2 cellular contexts compared by ENCODE assay signal in the genomic region with DNA sequence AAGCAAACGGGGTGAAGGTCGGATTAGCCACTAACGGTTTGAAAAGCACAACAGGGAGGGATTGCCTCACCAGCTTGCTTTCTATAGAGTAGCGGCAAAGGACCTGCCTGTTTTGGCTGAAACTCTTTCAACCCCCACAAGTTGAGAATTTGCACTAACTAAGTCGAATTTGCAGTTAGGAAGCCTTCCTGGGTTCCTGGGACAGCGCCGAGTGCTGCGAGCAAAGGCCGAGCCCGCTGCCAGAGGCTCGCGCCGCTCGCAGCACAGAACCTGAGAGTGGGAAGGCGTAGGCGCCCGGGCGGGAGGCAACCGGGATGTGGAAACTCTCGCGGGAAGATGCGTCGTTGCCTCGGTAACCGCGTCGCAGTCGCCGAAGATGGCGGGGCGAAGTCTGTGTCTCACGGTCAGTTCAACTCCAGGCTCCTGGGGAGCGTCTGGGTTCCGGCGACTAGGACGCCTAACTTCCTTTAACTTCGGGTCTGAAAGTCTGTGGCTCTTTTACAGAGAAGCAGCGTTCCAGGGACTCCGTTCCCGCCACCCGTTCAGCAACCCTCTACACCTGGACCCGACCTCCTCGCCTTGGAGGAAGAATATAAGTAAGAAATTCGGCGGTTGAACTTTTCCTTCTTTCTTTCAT.
TF ChIP-seq lines count a peak whose summit lies in the region.

A gene (plus strand): TSS at position 352 of the 637 bp plus-strand sequence. CDS start 25 bp downstream, at position 377.

TF ChIP-seq in HEK293, 187 proteins besides CTCF, POLR2A, EP300 and RAD21 (continues in another document):
- TF ChIP-seq, protein P1, sequence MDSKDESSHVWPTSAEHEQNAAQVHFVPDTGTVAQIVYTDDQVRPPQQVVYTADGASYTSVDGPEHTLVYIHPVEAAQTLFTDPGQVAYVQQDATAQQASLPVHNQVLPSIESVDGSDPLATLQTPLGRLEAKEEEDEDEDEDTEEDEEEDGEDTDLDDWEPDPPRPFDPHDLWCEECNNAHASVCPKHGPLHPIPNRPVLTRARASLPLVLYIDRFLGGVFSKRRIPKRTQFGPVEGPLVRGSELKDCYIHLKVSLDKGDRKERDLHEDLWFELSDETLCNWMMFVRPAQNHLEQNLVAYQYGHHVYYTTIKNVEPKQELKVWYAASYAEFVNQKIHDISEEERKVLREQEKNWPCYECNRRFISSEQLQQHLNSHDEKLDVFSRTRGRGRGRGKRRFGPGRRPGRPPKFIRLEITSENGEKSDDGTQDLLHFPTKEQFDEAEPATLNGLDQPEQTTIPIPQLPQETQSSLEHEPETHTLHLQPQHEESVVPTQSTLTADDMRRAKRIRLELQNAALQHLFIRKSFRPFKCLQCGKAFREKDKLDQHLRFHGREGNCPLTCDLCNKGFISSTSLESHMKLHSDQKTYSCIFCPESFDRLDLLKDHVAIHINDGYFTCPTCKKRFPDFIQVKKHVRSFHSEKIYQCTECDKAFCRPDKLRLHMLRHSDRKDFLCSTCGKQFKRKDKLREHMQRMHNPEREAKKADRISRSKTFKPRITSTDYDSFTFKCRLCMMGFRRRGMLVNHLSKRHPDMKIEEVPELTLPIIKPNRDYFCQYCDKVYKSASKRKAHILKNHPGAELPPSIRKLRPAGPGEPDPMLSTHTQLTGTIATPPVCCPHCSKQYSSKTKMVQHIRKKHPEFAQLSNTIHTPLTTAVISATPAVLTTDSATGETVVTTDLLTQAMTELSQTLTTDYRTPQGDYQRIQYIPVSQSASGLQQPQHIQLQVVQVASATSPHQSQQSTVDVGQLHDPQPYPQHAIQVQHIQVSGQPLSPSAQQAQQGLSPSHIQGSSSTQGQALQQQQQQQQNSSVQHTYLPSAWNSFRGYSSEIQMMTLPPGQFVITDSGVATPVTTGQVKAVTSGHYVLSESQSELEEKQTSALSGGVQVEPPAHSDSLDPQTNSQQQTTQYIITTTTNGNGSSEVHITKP (tag by site-specific recombination; IDR thresholded peaks at IDR 0.05): 0 out of 2 replicates have a peak, but pooled peaks have one; percentile 50
- TF ChIP-seq, protein P2, sequence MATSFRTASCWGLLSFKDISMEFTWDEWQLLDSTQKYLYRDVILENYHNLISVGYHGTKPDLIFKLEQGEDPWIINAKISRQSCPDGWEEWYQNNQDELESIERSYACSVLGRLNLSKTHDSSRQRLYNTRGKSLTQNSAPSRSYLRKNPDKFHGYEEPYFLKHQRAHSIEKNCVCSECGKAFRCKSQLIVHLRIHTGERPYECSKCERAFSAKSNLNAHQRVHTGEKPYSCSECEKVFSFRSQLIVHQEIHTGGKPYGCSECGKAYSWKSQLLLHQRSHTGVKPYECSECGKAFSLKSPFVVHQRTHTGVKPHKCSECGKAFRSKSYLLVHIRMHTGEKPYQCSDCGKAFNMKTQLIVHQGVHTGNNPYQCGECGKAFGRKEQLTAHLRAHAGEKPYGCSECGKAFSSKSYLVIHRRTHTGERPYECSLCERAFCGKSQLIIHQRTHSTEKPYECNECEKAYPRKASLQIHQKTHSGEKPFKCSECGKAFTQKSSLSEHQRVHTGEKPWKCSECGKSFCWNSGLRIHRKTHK (tag by site-specific recombination; IDR thresholded peaks at IDR 0.05): no peak
- TF ChIP-seq ZNF394 (tag by site-specific recombination; IDR thresholded peaks at IDR 0.05; ENCODE audit: borderline replicate concordance): peak; percentile 32; the same call in 1 of the 2 replicates
- TF ChIP-seq MZF1 (tag by site-specific recombination; IDR thresholded peaks at IDR 0.05; ENCODE audit: borderline replicate concordance): peak; percentile 44; the same call in 1 of the 2 replicates
- TF ChIP-seq, protein P3, sequence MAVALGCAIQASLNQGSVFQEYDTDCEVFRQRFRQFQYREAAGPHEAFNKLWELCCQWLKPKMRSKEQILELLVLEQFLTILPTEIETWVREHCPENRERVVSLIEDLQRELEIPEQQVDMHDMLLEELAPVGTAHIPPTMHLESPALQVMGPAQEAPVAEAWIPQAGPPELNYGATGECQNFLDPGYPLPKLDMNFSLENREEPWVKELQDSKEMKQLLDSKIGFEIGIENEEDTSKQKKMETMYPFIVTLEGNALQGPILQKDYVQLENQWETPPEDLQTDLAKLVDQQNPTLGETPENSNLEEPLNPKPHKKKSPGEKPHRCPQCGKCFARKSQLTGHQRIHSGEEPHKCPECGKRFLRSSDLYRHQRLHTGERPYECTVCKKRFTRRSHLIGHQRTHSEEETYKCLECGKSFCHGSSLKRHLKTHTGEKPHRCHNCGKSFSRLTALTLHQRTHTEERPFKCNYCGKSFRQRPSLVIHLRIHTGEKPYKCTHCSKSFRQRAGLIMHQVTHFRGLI (tag by site-specific recombination; IDR thresholded peaks at IDR 0.05): peak; percentile 21; the same call in 1 of the 2 replicates
- peak; percentile 37; the same call in 1 of the 2 replicates for TF ChIP-seq ZNF660 (tag by site-specific recombination; IDR thresholded peaks at IDR 0.05)
- TF ChIP-seq ZBTB8A (tag by site-specific recombination; IDR thresholded peaks at IDR 0.05): peak; percentile 84
- TF ChIP-seq, protein P4, sequence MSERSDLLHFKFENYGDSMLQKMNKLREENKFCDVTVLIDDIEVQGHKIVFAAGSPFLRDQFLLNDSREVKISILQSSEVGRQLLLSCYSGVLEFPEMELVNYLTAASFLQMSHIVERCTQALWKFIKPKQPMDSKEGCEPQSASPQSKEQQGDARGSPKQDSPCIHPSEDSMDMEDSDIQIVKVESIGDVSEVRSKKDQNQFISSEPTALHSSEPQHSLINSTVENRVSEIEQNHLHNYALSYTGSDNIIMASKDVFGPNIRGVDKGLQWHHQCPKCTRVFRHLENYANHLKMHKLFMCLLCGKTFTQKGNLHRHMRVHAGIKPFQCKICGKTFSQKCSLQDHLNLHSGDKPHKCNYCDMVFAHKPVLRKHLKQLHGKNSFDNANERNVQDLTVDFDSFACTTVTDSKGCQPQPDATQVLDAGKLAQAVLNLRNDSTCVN (tag by site-specific recombination; optimal IDR thresholded peaks at IDR 0.05): peak; percentile 45
- no peak for TF ChIP-seq ZNF202 (tag by site-specific recombination; IDR thresholded peaks at IDR 0.05; ENCODE audit: borderline replicate concordance)
- TF ChIP-seq ZNF707 (tag by site-specific recombination; IDR thresholded peaks at IDR 0.05): no peak
- TF ChIP-seq TRIM28 (IDR thresholded peaks at IDR 0.05; ENCODE audit: borderline replicate concordance, low read length): no peak
- TF ChIP-seq ZXDB (tag by site-specific recombination; IDR thresholded peaks at IDR 0.05): peak; percentile 44; the same call in 1 of the 2 replicates
- TF ChIP-seq ZNF341 (tag by site-specific recombination; IDR thresholded peaks at IDR 0.05; ENCODE audit: low read depth): peak; percentile 37; the same call in 1 of the 2 replicates

TF ChIP-seq in SK-N-SH, 30 proteins besides CTCF, POLR2A, EP300 and RAD21 (continued from another document):
- TF ChIP-seq NRF1 (IDR thresholded peaks at IDR 0.05; ENCODE audit: low read depth, low read length) (no peak), YY1 (IDR thresholded peaks at IDR 0.05; ENCODE audit: low read depth) (peak; percentile 89), CHD2 (IDR thresholded peaks at IDR 0.05; ENCODE audit: low read length, partially characterized antibody) (peak; percentile 99), FOXJ3 (CRISPR knock-in tag; IDR thresholded peaks at IDR 0.05) (no peak), POLR2AphosphoS5 (IDR thresholded peaks at IDR 0.05; ENCODE audit: low read depth, low read length) (peak; percentile 90), NFIC (IDR thresholded peaks at IDR 0.05; ENCODE audit: borderline replicate concordance) (no peak; the same call in 1 of the 2 replicates), GATA2 (CRISPR knock-in tag; IDR thresholded peaks at IDR 0.05) (no peak), RXRA (IDR thresholded peaks at IDR 0.05; ENCODE audit: borderline replicate concordance, low read depth) (no peak), SMC3 (IDR thresholded peaks at IDR 0.05; ENCODE audit: low read depth, low read length) (no peak), TEAD4 (IDR thresholded peaks at IDR 0.05; ENCODE audit: borderline replicate concordance, insufficient read depth) (no peak), TAF1 (IDR thresholded peaks at IDR 0.05; ENCODE audit: borderline replicate concordance, low read depth, low read length) (peak; percentile 82), FOSL2 (IDR thresholded peaks at IDR 0.05; ENCODE audit: borderline replicate concordance, low read depth) (no peak), EZH2phosphoT487 (IDR thresholded peaks at IDR 0.05; ENCODE audit: borderline replicate concordance, low read depth) (no peak), MEF2A (IDR thresholded peaks at IDR 0.05; ENCODE audit: borderline replicate concordance, low read depth) (no peak), JUND (IDR thresholded peaks at IDR 0.05) (no peak), FOXM1 (IDR thresholded peaks at IDR 0.05; ENCODE audit: low read depth) (no peak), RCOR1 (IDR thresholded peaks at IDR 0.05; ENCODE audit: low read length) (no peak), GABPA (IDR thresholded peaks at IDR 0.05; ENCODE audit: low read depth) (no peak)
- TF ChIP-seq, protein P5, sequence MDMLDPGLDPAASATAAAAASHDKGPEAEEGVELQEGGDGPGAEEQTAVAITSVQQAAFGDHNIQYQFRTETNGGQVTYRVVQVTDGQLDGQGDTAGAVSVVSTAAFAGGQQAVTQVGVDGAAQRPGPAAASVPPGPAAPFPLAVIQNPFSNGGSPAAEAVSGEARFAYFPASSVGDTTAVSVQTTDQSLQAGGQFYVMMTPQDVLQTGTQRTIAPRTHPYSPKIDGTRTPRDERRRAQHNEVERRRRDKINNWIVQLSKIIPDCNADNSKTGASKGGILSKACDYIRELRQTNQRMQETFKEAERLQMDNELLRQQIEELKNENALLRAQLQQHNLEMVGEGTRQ (IDR thresholded peaks at IDR 0.05; ENCODE audit: borderline replicate concordance, low read depth, low read length): no peak
- TF ChIP-seq, protein P6, sequence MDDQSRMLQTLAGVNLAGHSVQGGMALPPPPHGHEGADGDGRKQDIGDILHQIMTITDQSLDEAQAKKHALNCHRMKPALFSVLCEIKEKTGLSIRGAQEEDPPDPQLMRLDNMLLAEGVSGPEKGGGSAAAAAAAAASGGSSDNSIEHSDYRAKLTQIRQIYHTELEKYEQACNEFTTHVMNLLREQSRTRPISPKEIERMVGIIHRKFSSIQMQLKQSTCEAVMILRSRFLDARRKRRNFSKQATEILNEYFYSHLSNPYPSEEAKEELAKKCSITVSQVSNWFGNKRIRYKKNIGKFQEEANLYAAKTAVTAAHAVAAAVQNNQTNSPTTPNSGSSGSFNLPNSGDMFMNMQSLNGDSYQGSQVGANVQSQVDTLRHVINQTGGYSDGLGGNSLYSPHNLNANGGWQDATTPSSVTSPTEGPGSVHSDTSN (IDR thresholded peaks at IDR 0.05): no peak
- TF ChIP-seq, protein P7, sequence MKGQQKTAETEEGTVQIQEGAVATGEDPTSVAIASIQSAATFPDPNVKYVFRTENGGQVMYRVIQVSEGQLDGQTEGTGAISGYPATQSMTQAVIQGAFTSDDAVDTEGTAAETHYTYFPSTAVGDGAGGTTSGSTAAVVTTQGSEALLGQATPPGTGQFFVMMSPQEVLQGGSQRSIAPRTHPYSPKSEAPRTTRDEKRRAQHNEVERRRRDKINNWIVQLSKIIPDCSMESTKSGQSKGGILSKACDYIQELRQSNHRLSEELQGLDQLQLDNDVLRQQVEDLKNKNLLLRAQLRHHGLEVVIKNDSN (IDR thresholded peaks at IDR 0.05; ENCODE audit: borderline replicate concordance, low read depth): no peak
- TF ChIP-seq, protein P8, sequence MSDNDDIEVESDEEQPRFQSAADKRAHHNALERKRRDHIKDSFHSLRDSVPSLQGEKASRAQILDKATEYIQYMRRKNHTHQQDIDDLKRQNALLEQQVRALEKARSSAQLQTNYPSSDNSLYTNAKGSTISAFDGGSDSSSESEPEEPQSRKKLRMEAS (IDR thresholded peaks at IDR 0.05; ENCODE audit: low read depth): no peak
- TF ChIP-seq, protein P9, sequence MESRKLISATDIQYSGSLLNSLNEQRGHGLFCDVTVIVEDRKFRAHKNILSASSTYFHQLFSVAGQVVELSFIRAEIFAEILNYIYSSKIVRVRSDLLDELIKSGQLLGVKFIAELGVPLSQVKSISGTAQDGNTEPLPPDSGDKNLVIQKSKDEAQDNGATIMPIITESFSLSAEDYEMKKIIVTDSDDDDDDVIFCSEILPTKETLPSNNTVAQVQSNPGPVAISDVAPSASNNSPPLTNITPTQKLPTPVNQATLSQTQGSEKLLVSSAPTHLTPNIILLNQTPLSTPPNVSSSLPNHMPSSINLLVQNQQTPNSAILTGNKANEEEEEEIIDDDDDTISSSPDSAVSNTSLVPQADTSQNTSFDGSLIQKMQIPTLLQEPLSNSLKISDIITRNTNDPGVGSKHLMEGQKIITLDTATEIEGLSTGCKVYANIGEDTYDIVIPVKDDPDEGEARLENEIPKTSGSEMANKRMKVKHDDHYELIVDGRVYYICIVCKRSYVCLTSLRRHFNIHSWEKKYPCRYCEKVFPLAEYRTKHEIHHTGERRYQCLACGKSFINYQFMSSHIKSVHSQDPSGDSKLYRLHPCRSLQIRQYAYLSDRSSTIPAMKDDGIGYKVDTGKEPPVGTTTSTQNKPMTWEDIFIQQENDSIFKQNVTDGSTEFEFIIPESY (IDR thresholded peaks at IDR 0.05; ENCODE audit: borderline replicate concordance, low read depth): peak; percentile 97
- TF ChIP-seq, protein P10, sequence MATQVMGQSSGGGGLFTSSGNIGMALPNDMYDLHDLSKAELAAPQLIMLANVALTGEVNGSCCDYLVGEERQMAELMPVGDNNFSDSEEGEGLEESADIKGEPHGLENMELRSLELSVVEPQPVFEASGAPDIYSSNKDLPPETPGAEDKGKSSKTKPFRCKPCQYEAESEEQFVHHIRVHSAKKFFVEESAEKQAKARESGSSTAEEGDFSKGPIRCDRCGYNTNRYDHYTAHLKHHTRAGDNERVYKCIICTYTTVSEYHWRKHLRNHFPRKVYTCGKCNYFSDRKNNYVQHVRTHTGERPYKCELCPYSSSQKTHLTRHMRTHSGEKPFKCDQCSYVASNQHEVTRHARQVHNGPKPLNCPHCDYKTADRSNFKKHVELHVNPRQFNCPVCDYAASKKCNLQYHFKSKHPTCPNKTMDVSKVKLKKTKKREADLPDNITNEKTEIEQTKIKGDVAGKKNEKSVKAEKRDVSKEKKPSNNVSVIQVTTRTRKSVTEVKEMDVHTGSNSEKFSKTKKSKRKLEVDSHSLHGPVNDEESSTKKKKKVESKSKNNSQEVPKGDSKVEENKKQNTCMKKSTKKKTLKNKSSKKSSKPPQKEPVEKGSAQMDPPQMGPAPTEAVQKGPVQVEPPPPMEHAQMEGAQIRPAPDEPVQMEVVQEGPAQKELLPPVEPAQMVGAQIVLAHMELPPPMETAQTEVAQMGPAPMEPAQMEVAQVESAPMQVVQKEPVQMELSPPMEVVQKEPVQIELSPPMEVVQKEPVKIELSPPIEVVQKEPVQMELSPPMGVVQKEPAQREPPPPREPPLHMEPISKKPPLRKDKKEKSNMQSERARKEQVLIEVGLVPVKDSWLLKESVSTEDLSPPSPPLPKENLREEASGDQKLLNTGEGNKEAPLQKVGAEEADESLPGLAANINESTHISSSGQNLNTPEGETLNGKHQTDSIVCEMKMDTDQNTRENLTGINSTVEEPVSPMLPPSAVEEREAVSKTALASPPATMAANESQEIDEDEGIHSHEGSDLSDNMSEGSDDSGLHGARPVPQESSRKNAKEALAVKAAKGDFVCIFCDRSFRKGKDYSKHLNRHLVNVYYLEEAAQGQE (IDR thresholded peaks at IDR 0.05; ENCODE audit: low read depth, low read length): peak; percentile 56; the same call in 1 of the 2 replicates
TF ChIP-seq in SK-N-SH: peak in this region for 8.
